ENCODE assay signal across 8 cellular contexts in genomic region chr3:5122030-5122740, GRCh38. TPM values are rescaled to one million over a fixed set of nuclear protein-coding genes. Genes with fewer than 3 reads are reported as not detected.
DNase-seq lines count a peak whose midpoint lies in the region; ATAC-seq, FAIRE-seq and TF ChIP-seq lines count a peak whose summit lies in the region.

Gene ARL8B, plus strand, starts transcription at chr3:5122292. Its CDS starts 174 bp downstream, at chr3:5122466.

- H3K27ac Mint-ChIP-seq in progenitor cell of endocrine pancreas, result peak within 1 kb of the TSS; percentile 96

- peaks cover 12% of the 10 kb centered on the region for H3K4me1 Mint-ChIP-seq in progenitor cell of endocrine pancreas (ENCODE audit: low read depth)

- TF ChIP-seq POLR2A in GM12891 (IDR thresholded peaks at IDR 0.05; ENCODE audit: low read depth, low read length), result peak; percentile 93

- no peaks in the 10 kb centered on the region for H3K27me3 ChIP-seq in upper lobe of right lung

- no peaks in the 10 kb centered on the region for H3K9me3 Mint-ChIP-seq in progenitor cell of endocrine pancreas (ENCODE audit: low read depth)

- H3K4me3 Mint-ChIP-seq in progenitor cell of endocrine pancreas (ENCODE audit: low read depth), result peak within 1 kb of the TSS; percentile 94

- H3K36me3 ChIP-seq in upper lobe of right lung, result no peaks in the 10 kb centered on the region

- H3K9me3 ChIP-seq in upper lobe of right lung, result no peaks in the 10 kb centered on the region

- TF ChIP-seq CTCF in progenitor cell of endocrine pancreas (IDR thresholded peaks at IDR 0.05; ENCODE audit: unreplicated experiment) (peak; percentile 96), upper lobe of right lung (IDR thresholded peaks at IDR 0.05) (peak; percentile 99)

- H3K4me1 ChIP-seq in upper lobe of right lung, result peaks cover 40% of the 10 kb centered on the region

- peak within 1 kb of the TSS; percentile 94 for H3K27ac ChIP-seq in upper lobe of right lung

- no peaks in the 10 kb centered on the region for H3K36me3 Mint-ChIP-seq in progenitor cell of endocrine pancreas (ENCODE audit: insufficient read depth)

- peak within 1 kb of the TSS; percentile 89 for H3K4me3 ChIP-seq in upper lobe of right lung

- H3K27me3 Mint-ChIP-seq in progenitor cell of endocrine pancreas, result no peaks in the 10 kb centered on the region

- ATAC-seq in HG02610 (IDR thresholded peaks at IDR 0.05; ENCODE audit: unreplicated experiment) (peak; percentile 90), left cardiac atrium (peak; percentile 99 to 100), upper lobe of right lung (peak; percentile 99)

- intact Hi-C loops in T-helper 1 cell treated with Interleukin-12 subunit alpha and Interleukin-12 subunit beta and Interleukin-4 antibody, amounts not matched to agents 30 ng/mL and 1 ng/mL, for 36 hours (cut with micrococcal nuclease), result loop anchor here (1.0 to 10.0 kb wide), 13 partner anchors 65 to 1995 kb away; partner anchors contain the start of genes BHLHE40, CRBN, EDEM1 and ITPR1
- intact Hi-C loops in left cardiac atrium (cut with DNase I), result loop anchor here (2.0 to 10.0 kb wide), 2 partner anchors 63 to 65 kb away; partner anchors contain the start of gene EDEM1 (in 2 of the 2)
- intact Hi-C loops in upper lobe of right lung (cut with DNase I), result no loop called here

- DNase-seq in GM12891 (ENCODE audit: insufficient read length, low spot score) (peak; percentile 88), NCI-H1092 (lab: John Stamatoyannopoulos, UW) (peak; percentile 42), amniotic epithelial cell (ENCODE audit: low read depth) (peak; percentile 80), left cardiac atrium (peak; percentile 93), progenitor cell of endocrine pancreas (ENCODE audit: low spot score, unreplicated experiment) (peak; percentile 84), upper lobe of right lung (peak; percentile 96)

- FAIRE-seq in GM12891 (lab: Jason Lieb, UNC), result peak; percentile 95

TF ChIP-seq in GM12891, 5 proteins besides CTCF, POLR2A, EP300 and RAD21:
- TF ChIP-seq POLR2AphosphoS5 (IDR thresholded peaks at IDR 0.05; ENCODE audit: low read depth, low read length), result peak; percentile 95
- peak; percentile 77 for TF ChIP-seq POU2F2 (IDR thresholded peaks at IDR 0.05; ENCODE audit: low read depth, low read length)
- no peak for TF ChIP-seq SPI1 (IDR thresholded peaks at IDR 0.05; ENCODE audit: low read depth, low read length)
- peak; percentile 91 for TF ChIP-seq TAF1 (IDR thresholded peaks at IDR 0.05; ENCODE audit: low read depth, low read length)
- peak; percentile 72 for TF ChIP-seq PAX5 (IDR thresholded peaks at IDR 0.05; ENCODE audit: insufficient read depth, low read length, severe bottlenecking)

RNA-seq across cellular contexts. Expression of gene ARL8B, which starts in this region (rescaled TPM):
- polyA plus RNA-seq in GM12891 (2012; ENCODE audit: low read depth, missing spikeins), result 33.2 TPM
- total RNA-seq in T-helper 1 cell treated with Interleukin-12 subunit alpha and Interleukin-12 subunit beta and Interleukin-4 antibody, amounts not matched to agents 30 ng/mL and 1 ng/mL, for 36 hours, result 49.4 and 50.9 TPM in 2 replicates
- total RNA-seq in left cardiac atrium, result 10 to 100 TPM; 54.5 to 57.7 TPM
- total RNA-seq in progenitor cell of endocrine pancreas, result 36.8 and 37.7 TPM in 2 replicates
- total RNA-seq in upper lobe of right lung, result 91.5 TPM

Comparison
In these comparisons a context has a peak if more than half of its experiments do, and no peak if none do; other contexts are left out.
1. Peak in every context shown above with its lines: DNase-seq, ATAC-seq, H3K4me3 ChIP-seq and H3K27ac ChIP-seq.
2. DNase-seq: peak in every context shown above with its lines; median percentile 96 in upper lobe of right lung; 93 in left cardiac atrium; 88 in GM12891; 84 in progenitor cell of endocrine pancreas; 80 in amniotic epithelial cell; 42 in NCI-H1092.